Comparison of ENCODE assay signal across 2 cellular contexts in genomic region chr16:16881771-16882170, GRCh38.
TF ChIP-seq lines count a peak whose summit lies in the region.

No MANE protein-coding gene starts in this region.

TF ChIP-seq in GM23338, 12 proteins besides CTCF, POLR2A, EP300 and RAD21:
- TF ChIP-seq, protein P1, sequence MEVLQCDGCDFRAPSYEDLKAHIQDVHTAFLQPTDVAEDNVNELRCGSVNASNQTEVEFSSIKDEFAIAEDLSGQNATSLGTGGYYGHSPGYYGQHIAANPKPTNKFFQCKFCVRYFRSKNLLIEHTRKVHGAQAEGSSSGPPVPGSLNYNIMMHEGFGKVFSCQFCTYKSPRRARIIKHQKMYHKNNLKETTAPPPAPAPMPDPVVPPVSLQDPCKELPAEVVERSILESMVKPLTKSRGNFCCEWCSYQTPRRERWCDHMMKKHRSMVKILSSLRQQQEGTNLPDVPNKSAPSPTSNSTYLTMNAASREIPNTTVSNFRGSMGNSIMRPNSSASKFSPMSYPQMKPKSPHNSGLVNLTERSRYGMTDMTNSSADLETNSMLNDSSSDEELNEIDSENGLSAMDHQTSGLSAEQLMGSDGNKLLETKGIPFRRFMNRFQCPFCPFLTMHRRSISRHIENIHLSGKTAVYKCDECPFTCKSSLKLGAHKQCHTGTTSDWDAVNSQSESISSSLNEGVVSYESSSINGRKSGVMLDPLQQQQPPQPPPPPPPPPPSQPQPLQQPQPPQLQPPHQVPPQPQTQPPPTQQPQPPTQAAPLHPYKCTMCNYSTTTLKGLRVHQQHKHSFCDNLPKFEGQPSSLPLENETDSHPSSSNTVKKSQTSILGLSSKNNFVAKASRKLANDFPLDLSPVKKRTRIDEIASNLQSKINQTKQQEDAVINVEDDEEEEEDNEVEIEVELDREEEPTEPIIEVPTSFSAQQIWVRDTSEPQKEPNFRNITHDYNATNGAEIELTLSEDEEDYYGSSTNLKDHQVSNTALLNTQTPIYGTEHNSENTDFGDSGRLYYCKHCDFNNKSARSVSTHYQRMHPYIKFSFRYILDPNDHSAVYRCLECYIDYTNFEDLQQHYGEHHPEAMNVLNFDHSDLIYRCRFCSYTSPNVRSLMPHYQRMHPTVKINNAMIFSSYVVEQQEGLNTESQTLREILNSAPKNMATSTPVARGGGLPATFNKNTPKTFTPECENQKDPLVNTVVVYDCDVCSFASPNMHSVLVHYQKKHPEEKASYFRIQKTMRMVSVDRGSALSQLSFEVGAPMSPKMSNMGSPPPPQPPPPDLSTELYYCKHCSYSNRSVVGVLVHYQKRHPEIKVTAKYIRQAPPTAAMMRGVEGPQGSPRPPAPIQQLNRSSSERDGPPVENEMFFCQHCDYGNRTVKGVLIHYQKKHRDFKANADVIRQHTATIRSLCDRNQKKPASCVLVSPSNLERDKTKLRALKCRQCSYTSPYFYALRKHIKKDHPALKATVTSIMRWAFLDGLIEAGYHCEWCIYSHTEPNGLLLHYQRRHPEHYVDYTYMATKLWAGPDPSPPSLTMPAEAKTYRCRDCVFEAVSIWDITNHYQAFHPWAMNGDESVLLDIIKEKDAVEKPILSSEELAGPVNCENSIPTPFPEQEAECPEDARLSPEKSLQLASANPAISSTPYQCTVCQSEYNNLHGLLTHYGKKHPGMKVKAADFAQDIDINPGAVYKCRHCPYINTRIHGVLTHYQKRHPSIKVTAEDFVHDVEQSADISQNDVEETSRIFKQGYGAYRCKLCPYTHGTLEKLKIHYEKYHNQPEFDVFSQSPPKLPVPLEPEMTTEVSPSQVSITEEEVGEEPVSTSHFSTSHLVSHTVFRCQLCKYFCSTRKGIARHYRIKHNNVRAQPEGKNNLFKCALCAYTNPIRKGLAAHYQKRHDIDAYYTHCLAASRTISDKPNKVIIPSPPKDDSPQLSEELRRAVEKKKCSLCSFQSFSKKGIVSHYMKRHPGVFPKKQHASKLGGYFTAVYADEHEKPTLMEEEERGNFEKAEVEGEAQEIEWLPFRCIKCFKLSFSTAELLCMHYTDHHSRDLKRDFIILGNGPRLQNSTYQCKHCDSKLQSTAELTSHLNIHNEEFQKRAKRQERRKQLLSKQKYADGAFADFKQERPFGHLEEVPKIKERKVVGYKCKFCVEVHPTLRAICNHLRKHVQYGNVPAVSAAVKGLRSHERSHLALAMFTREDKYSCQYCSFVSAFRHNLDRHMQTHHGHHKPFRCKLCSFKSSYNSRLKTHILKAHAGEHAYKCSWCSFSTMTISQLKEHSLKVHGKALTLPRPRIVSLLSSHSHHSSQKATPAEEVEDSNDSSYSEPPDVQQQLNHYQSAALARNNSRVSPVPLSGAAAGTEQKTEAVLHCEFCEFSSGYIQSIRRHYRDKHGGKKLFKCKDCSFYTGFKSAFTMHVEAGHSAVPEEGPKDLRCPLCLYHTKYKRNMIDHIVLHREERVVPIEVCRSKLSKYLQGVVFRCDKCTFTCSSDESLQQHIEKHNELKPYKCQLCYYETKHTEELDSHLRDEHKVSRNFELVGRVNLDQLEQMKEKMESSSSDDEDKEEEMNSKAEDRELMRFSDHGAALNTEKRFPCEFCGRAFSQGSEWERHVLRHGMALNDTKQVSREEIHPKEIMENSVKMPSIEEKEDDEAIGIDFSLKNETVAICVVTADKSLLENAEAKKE (CRISPR knock-in tag; IDR thresholded peaks at IDR 0.05): no peak
- no peak for TF ChIP-seq CREB1 (CRISPR knock-in tag; IDR thresholded peaks at IDR 0.05; ENCODE audit: low read depth)
- no peak for TF ChIP-seq ETS1 (IDR thresholded peaks at IDR 0.05)
- TF ChIP-seq EZH2 (IDR thresholded peaks at IDR 0.05; ENCODE audit: low read depth, unreplicated experiment): no peak
- no peak for TF ChIP-seq POLR2AphosphoS5 (IDR thresholded peaks at IDR 0.05; ENCODE audit: low read depth)
- no peak for TF ChIP-seq STAT1 (IDR thresholded peaks at IDR 0.05; ENCODE audit: unreplicated experiment)
- TF ChIP-seq ZNF114 (CRISPR knock-in tag; IDR thresholded peaks at IDR 0.05): no peak
- no peak for TF ChIP-seq EZH2phosphoT487 (IDR thresholded peaks at IDR 0.05; ENCODE audit: unreplicated experiment)
- TF ChIP-seq ZNF331 (CRISPR knock-in tag; IDR thresholded peaks at IDR 0.05; ENCODE audit: low read depth): no peak
- TF ChIP-seq REST (IDR thresholded peaks at IDR 0.05; ENCODE audit: unreplicated experiment): no peak
- no peak for TF ChIP-seq JUNB (IDR thresholded peaks at IDR 0.05; ENCODE audit: unreplicated experiment)
- no peak for TF ChIP-seq NANOG (IDR thresholded peaks at IDR 0.05; ENCODE audit: borderline replicate concordance)

TF ChIP-seq in K562, 482 proteins besides CTCF, POLR2A, EP300 and RAD21 (continued from another document):
- TF ChIP-seq, protein P2, sequence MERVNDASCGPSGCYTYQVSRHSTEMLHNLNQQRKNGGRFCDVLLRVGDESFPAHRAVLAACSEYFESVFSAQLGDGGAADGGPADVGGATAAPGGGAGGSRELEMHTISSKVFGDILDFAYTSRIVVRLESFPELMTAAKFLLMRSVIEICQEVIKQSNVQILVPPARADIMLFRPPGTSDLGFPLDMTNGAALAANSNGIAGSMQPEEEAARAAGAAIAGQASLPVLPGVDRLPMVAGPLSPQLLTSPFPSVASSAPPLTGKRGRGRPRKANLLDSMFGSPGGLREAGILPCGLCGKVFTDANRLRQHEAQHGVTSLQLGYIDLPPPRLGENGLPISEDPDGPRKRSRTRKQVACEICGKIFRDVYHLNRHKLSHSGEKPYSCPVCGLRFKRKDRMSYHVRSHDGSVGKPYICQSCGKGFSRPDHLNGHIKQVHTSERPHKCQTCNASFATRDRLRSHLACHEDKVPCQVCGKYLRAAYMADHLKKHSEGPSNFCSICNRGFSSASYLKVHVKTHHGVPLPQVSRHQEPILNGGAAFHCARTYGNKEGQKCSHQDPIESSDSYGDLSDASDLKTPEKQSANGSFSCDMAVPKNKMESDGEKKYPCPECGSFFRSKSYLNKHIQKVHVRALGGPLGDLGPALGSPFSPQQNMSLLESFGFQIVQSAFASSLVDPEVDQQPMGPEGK (CRISPR knock-in tag; IDR thresholded peaks at IDR 0.05; ENCODE audit: borderline replicate concordance): no peak
- TF ChIP-seq GABPB2 (CRISPR knock-in tag; conservative IDR thresholded peaks at IDR 0.05) (no peak), FOXK1 (CRISPR knock-in tag; IDR thresholded peaks at IDR 0.05; ENCODE audit: borderline replicate concordance) (no peak), SREBF1 (IDR thresholded peaks at IDR 0.05; ENCODE audit: borderline replicate concordance, low read depth, low read length) (no peak), SRSF1 (IDR thresholded peaks at IDR 0.05; ENCODE audit: low read depth, low read length) (no peak), XRCC3 (IDR thresholded peaks at IDR 0.05) (no peak), GABPA (tag; conservative IDR thresholded peaks at IDR 0.05; ENCODE audit: low read depth) (no peak)
- TF ChIP-seq, protein P3, sequence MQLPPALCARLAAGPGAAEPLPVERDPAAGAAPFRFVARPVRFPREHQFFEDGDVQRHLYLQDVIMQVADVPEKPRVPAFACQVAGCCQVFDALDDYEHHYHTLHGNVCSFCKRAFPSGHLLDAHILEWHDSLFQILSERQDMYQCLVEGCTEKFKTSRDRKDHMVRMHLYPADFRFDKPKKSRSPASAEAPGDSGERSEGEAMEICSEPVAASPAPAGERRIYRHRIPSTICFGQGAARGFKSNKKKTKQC (CRISPR knock-in tag; IDR thresholded peaks at IDR 0.05): no peak
